ENCODE assay signal across 14 cellular contexts in genomic region chr1:99465176-99465900, GRCh38.
DNase-seq lines count a peak whose midpoint lies in the region; FAIRE-seq and TF ChIP-seq lines count a peak whose summit lies in the region.
"Had no signal": no experiment of that assay in that cellular context is flagged by ENCODE, and none has a peak within 500 bp of the region (broad histone marks: within the 10 kb centered on the region; RNA-seq: fewer than 3 reads in every experiment).

No MANE protein-coding gene starts in this region.

- no peak for TF ChIP-seq CTCF in HFFc6 (IDR thresholded peaks at IDR 0.05)
- peak; percentile 43 for TF ChIP-seq CTCF in foreskin fibroblast (IDR thresholded peaks at IDR 0.05; ENCODE audit: low read depth, low read length)
- no peak for TF ChIP-seq CTCF in uterus (IDR thresholded peaks at IDR 0.05)

- intact Hi-C loops in uterus (cut with DNase I; ENCODE audit: low total_unique reads): no loop called here

- DNase-seq in AG08395 (ENCODE audit: low spot score) (peak; percentile 68), HFFc6 (peak; percentile 87), amniotic epithelial cell (ENCODE audit: low read depth) (peak; percentile 87), foreskin fibroblast (peak; percentile 79 to 89), NCI-H2081 treated with DMSO at 0.1 percent for 48 hours (lab: John Stamatoyannopoulos, UW) (no peak), GM12892 (ENCODE audit: insufficient read length) (no peak), uterus (no peak), NCI-H510A (lab: John Stamatoyannopoulos, UW) (no peak)
- DNase-seq: activated CD4-positive, alpha-beta T cell treated with anti-CD3 and anti-CD28 coated beads for 1 hour; left ventricle myocardium superior; pancreas; SIG-M5 had no signal

- no peaks in the 10 kb centered on the region; the same call in 1 of the 2 replicates for H3K27me3 Mint-ChIP-seq in HFFc6 (ENCODE audit: insufficient read depth)

- no peaks in the 10 kb centered on the region for H3K36me3 ChIP-seq in uterus
- H3K36me3 ChIP-seq: pancreas had no signal

- TF ChIP-seq POLR2A in GM12892 (IDR thresholded peaks at IDR 0.05; ENCODE audit: low read depth, low read length): no peak
- TF ChIP-seq POLR2A in uterus (IDR thresholded peaks at IDR 0.05): no peak

- H3K27ac ChIP-seq in uterus: no peak overlapping the region
- H3K27ac ChIP-seq: pancreas had no signal

- H3K4me3 ChIP-seq in foreskin fibroblast (ENCODE audit: low read depth in 1 of 2, low read length in 2 of 2): no peak overlapping the region
- H3K4me3 ChIP-seq in uterus: no peak overlapping the region
- H3K4me3 ChIP-seq: pancreas had no signal

- H3K9me3 Mint-ChIP-seq in HFFc6: no peaks in the 10 kb centered on the region
- H3K9me3 Mint-ChIP-seq: activated T-helper 1 cell treated with anti-CD3 and anti-CD28 coated beads, Interleukin-12 subunit alpha, Interleukin-12 subunit beta, Interleukin-2, Interleukin-4 antibody, amounts not matched to agents 30 ng/mL and 10 ng/mL and 1 ng/mL, durations not matched to agents 14 hours and 24 hours and 36 hours had no signal

- no peaks in the 10 kb centered on the region; the same call in 1 of the 2 replicates for H3K36me3 Mint-ChIP-seq in HFFc6 (ENCODE audit: low read depth)

- H3K27me3 ChIP-seq in uterus: no peaks in the 10 kb centered on the region
- H3K27me3 ChIP-seq: pancreas had no signal

- no peaks in the 10 kb centered on the region for H3K4me1 ChIP-seq in uterus
- H3K4me1 ChIP-seq: pancreas had no signal

- no peaks in the 10 kb centered on the region for H3K9me3 ChIP-seq in uterus
- H3K9me3 ChIP-seq: pancreas had no signal

- H3K4me3 Mint-ChIP-seq in HFFc6: peak overlapping the region; percentile 39; the same call in 1 of the 2 replicates
- H3K4me3 Mint-ChIP-seq: activated T-helper 1 cell treated with anti-CD3 and anti-CD28 coated beads, Interleukin-12 subunit alpha, Interleukin-12 subunit beta, Interleukin-2, Interleukin-4 antibody, amounts not matched to agents 30 ng/mL and 10 ng/mL and 1 ng/mL, durations not matched to agents 14 hours and 24 hours and 36 hours; B cell had no signal

- FAIRE-seq in GM12892 (lab: Jason Lieb, UNC): no peak
- FAIRE-seq: pancreas had no signal

- peak overlapping the region; percentile 81 for H3K27ac Mint-ChIP-seq in HFFc6
- H3K27ac Mint-ChIP-seq: activated T-helper 1 cell treated with anti-CD3 and anti-CD28 coated beads, Interleukin-12 subunit alpha, Interleukin-12 subunit beta, Interleukin-2, Interleukin-4 antibody, amounts not matched to agents 30 ng/mL and 10 ng/mL and 1 ng/mL, durations not matched to agents 14 hours and 24 hours and 36 hours; B cell had no signal

- peaks cover 33% of the 10 kb centered on the region for H3K4me1 Mint-ChIP-seq in HFFc6 (ENCODE audit: low read depth)
- H3K4me1 Mint-ChIP-seq: B cell had no signal

Comparison
In these comparisons a context has a peak if more than half of its experiments do, and no peak if none do; other contexts are left out.
1. DNase-seq: peak in AG08395 (single experiment), HFFc6 (single experiment), amniotic epithelial cell (single experiment) and foreskin fibroblast (2 of 2); none in NCI-H2081 treated with DMSO at 0.1 percent for 48 hours (single experiment), GM12892 (single experiment), uterus (0 of 2) and NCI-H510A (single experiment).